ENCODE assay signal across 8 cellular contexts in genomic region chr15:47987908-47988532, GRCh38.
DNase-seq lines count a peak whose midpoint lies in the region; ATAC-seq and TF ChIP-seq lines count a peak whose summit lies in the region.

No MANE protein-coding gene starts in this region.

- CTCF ChIA-PET in A673 (lab: Charles Lee) = interaction anchor here (0.5 to 1.8 kb wide), 16 partner anchors 33 to 794 kb away, joined by 3 to 39 read pairs (median 3); partner anchors contain the start of gene SEMA6D
- CTCF ChIA-PET in Panc1 (lab: Charles Lee) = interaction anchor here (0.6 to 2.4 kb wide), 3 partner anchors 275 to 792 kb away, joined by 3 to 29 read pairs (median 3); no protein-coding TSS in a partner anchor

- TF ChIP-seq CTCF in A673 (conservative IDR thresholded peaks at IDR 0.05; ENCODE audit: low read depth, low read length) (peak; percentile 73), GM12865 (IDR thresholded peaks at IDR 0.05; ENCODE audit: insufficient read depth, low read depth, low read length, missing control alignments) (peak; percentile 61), Panc1 (IDR thresholded peaks at IDR 0.05) (peak; percentile 77), dorsolateral prefrontal cortex (IDR thresholded peaks at IDR 0.05 in 54 of 56, conservative IDR thresholded peaks at IDR 0.05 in 2 of 56; ENCODE audit: low read depth in 1 of 56, partially characterized antibody in 56 of 56) (peak; percentile 65 to 96 (median 83))

- POLR2A ChIA-PET in A673 (lab: Charles Lee; ENCODE audit: low non-redundant PET) = no interaction called here
- POLR2A ChIA-PET in Panc1 (lab: Charles Lee) = no interaction called here

- H3K9me3 ChIP-seq in A673 (ENCODE audit: low read depth, low read length, poor library complexity, severe bottlenecking) (no peaks in the 10 kb centered on the region), Panc1 (ENCODE audit: control insufficient read depth, insufficient read depth, low read depth, low read length) (no peaks in the 10 kb centered on the region)

- H3K27me3 ChIP-seq in A673 (replicated peaks; ENCODE audit: insufficient read depth, low read depth, low read length, poor library complexity) (no peaks in the 10 kb centered on the region), Panc1 (ENCODE audit: control insufficient read depth, insufficient read depth, low read length) (no peaks in the 10 kb centered on the region), dorsolateral prefrontal cortex (no peaks in the 10 kb centered on the region)

- H3K4me3 ChIP-seq in A673 (ENCODE audit: low read depth, low read length, poor library complexity, severe bottlenecking) (no peak overlapping the region), GM12865 (ENCODE audit: low read depth, low read length) (no peak overlapping the region), Panc1 (ENCODE audit: low read depth in 2 of 2, low read length in 2 of 2) (no peak overlapping the region), dorsolateral prefrontal cortex (peak overlapping the region in 3 of 59 donors; percentile 6 to 13 (median 9))

- H3K27ac ChIP-seq in A673 (ENCODE audit: low read depth, low read length, poor library complexity, severe bottlenecking) (no peak overlapping the region), Panc1 (ENCODE audit: low read length) (no peak overlapping the region), dorsolateral prefrontal cortex (peak overlapping the region in 5 of 59 donors; percentile 2 to 45 (median 21))

- intact Hi-C loops in A673 (cut with micrococcal nuclease; ENCODE audit: unreplicated experiment) (loop anchor here (1.0 to 5.0 kb wide), 5 partner anchors 76 to 1676 kb away; no protein-coding TSS in a partner anchor), Panc1 (cut with micrococcal nuclease; ENCODE audit: unreplicated experiment) (loop anchor here (1.0 to 10.0 kb wide), 3 partner anchors 273 to 1673 kb away; partner anchors contain the start of gene SEMA6D), dorsolateral prefrontal cortex (cut with DNase I) (loop anchor here (1.0 to 10.0 kb wide), 6 partner anchors 271 to 793 kb away; partner anchors contain the start of gene SEMA6D (in 2 of the 2))

- in situ Hi-C loops in Panc1 (cut with HindIII; ENCODE audit: low pct_unique_long_range_greater_than_20kb, low sequenced_read_pairs) = no loop called here

- ATAC-seq in Panc1 = peak; percentile 89

- DNase-seq in A673 (ENCODE audit: low spot score) = peak; percentile 87
- peak; percentile 75 for DNase-seq in GM12865 (ENCODE audit: low read depth)
- peak; percentile 65 for DNase-seq in HCEC 1CT
- DNase-seq in LHCN-M2 (ENCODE audit: low read depth) = peak; percentile 51
- peak; percentile 8 for DNase-seq in Panc1 (ENCODE audit: low read depth, low spot score)
- DNase-seq in dorsolateral prefrontal cortex = peak in 2 of 10 donors; percentile 19 to 32
- peak; percentile 85 for DNase-seq in medulla oblongata (ENCODE audit: extremely low spot score)
- DNase-seq in T-helper 9 cell = no peak

- no TSS peak for BruUV-seq in A673 (replicated peaks; lab: Mats Ljungman, UMichigan)
- no TSS peak for BruUV-seq in Panc1 (replicated peaks; lab: Mats Ljungman, UMichigan)

- H3K4me1 ChIP-seq in A673 (ENCODE audit: insufficient read depth, low read length, poor library complexity, severe bottlenecking) (peaks cover 12% of the 10 kb centered on the region), Panc1 (ENCODE audit: control insufficient read depth, insufficient read depth, low read length) (no peaks in the 10 kb centered on the region)

- H3K36me3 ChIP-seq in A673 (ENCODE audit: insufficient read depth, low read length, poor library complexity, severe bottlenecking) = no peaks in the 10 kb centered on the region
- no peaks in the 10 kb centered on the region for H3K36me3 ChIP-seq in Panc1 (ENCODE audit: control insufficient read depth, insufficient read depth, low read length)
